15 cellular contexts compared by ENCODE assay signal in genomic region chr18:60936101-60936500, GRCh38.
DNase-seq lines count a peak whose midpoint lies in the region; TF ChIP-seq lines count a peak whose summit lies in the region.
"Had no signal": no experiment of that assay in that cellular context is flagged by ENCODE, and none has a peak within 500 bp of the region (broad histone marks: within the 10 kb centered on the region; RNA-seq: fewer than 3 reads in every experiment).

No MANE protein-coding gene starts in this region.

- DNase-seq in LHCN-M2 (ENCODE audit: low read depth) (peak; percentile 7), endothelial cell (ENCODE audit: low spot score) (no peak), glomerular endothelial cell (ENCODE audit: extremely low read depth, low read depth, low spot score) (peak; percentile 34), NCI-H526 (lab: John Stamatoyannopoulos, UW) (no peak), NCI-H1105 treated with DMSO at 0.1 percent for 48 hours (lab: John Stamatoyannopoulos, UW) (no peak), retina (no peak), AG08395 (ENCODE audit: low spot score) (no peak)
- DNase-seq: C1 segment of cervical spinal cord; CD4-positive, CD25-positive, alpha-beta regulatory T cell; CD8-positive, alpha-beta memory T cell; COR-L47; DMS 273 treated with DMSO at 0.1 percent for 48 hours; DMS53; H9; IMR-90 had no signal

- no peaks in the 10 kb centered on the region for H3K9me3 Mint-ChIP-seq in endothelial cell (ENCODE audit: unreplicated experiment)
- H3K9me3 Mint-ChIP-seq: H9 had no signal

- H3K36me3 Mint-ChIP-seq in endothelial cell (ENCODE audit: low read depth, unreplicated experiment): no peaks in the 10 kb centered on the region
- H3K36me3 Mint-ChIP-seq: CD4-positive, CD25-positive, alpha-beta regulatory T cell; CD8-positive, alpha-beta memory T cell had no signal

- no peaks in the 10 kb centered on the region for H3K27me3 Mint-ChIP-seq in endothelial cell (ENCODE audit: unreplicated experiment)
- H3K27me3 Mint-ChIP-seq: CD4-positive, CD25-positive, alpha-beta regulatory T cell; CD8-positive, alpha-beta memory T cell had no signal

- H3K4me1 Mint-ChIP-seq in endothelial cell (ENCODE audit: unreplicated experiment): peaks cover 16% of the 10 kb centered on the region
- H3K4me1 Mint-ChIP-seq: CD4-positive, CD25-positive, alpha-beta regulatory T cell; CD8-positive, alpha-beta memory T cell had no signal

- no peak overlapping the region for H3K4me3 Mint-ChIP-seq in endothelial cell (ENCODE audit: unreplicated experiment)
- H3K4me3 Mint-ChIP-seq: CD4-positive, CD25-positive, alpha-beta regulatory T cell; CD8-positive, alpha-beta memory T cell; H9 had no signal

- H3K27ac Mint-ChIP-seq in endothelial cell (ENCODE audit: unreplicated experiment): peak overlapping the region; percentile 16
- H3K27ac Mint-ChIP-seq: CD4-positive, CD25-positive, alpha-beta regulatory T cell; CD8-positive, alpha-beta memory T cell; H9 had no signal

- no peak for TF ChIP-seq CTCF in endothelial cell (IDR thresholded peaks at IDR 0.05; ENCODE audit: unreplicated experiment)

Comparison
In these comparisons a context has a peak if more than half of its experiments do, and no peak if none do; other contexts are left out.
1. DNase-seq: peak in LHCN-M2 (single experiment) and glomerular endothelial cell (single experiment); none in endothelial cell (single experiment), NCI-H526 (0 of 2), NCI-H1105 treated with DMSO at 0.1 percent for 48 hours (single experiment), retina (single experiment) and AG08395 (single experiment).